ENCODE assay signal across 8 cellular contexts in genomic region chr18:14131914-14132700, GRCh38. TPM values are rescaled to one million over a fixed set of nuclear protein-coding genes. Genes with fewer than 3 reads are reported as not detected.
DNase-seq lines count a peak whose midpoint lies in the region; ATAC-seq and TF ChIP-seq lines count a peak whose summit lies in the region.
"Not testable (repeated sequence)": the region's sequence is repeated elsewhere in the genome, so short reads cannot be mapped to it uniquely, and the experiment has no call there.

Gene ZNF519 (minus strand): TSS chr18:14132435. CDS start chr18:14132277, 158 bp downstream.

- intact Hi-C loops in colonic mucosa (cut with DNase I); left colon (cut with DNase I, micrococcal nuclease): not testable (repeated sequence)

- peak within 1 kb of the TSS; percentile 69 to 80 (median 74) for H3K4me3 ChIP-seq in BLaER1 treated with 17β-estradiol and CSF1 and Interleukin-3, amounts not matched to agents 10 nM and 100 nM
- peak within 1 kb of the TSS; percentile 54 for H3K4me3 ChIP-seq in colonic mucosa

- H3K4me1 ChIP-seq in BLaER1 treated with 17β-estradiol and CSF1 and Interleukin-3, amounts not matched to agents 10 nM and 100 nM = peaks cover 7 to 19% (median 13%) of the 10 kb centered on the region in 10 experiments; a peak in 18 of 20 replicates
- H3K4me1 ChIP-seq in colonic mucosa = not testable (repeated sequence)

- H3K27me3 ChIP-seq in BLaER1 treated with 17β-estradiol and CSF1 and Interleukin-3, amounts not matched to agents 10 nM and 100 nM; colonic mucosa: not testable (repeated sequence)

- DNase-seq in NCI-H526 (lab: John Stamatoyannopoulos, UW) (peak; percentile 92 to 93), colonic mucosa (peak; percentile 94), left colon (peak; percentile 91 to 95)
- peak; percentile 81 to 84 for DNase-seq in activated CD4-positive, alpha-beta T cell treated with anti-CD3 and anti-CD28 coated beads for 4 hours
- peak; percentile 67 to 80 for DNase-seq in stimulated activated CD4-positive, alpha-beta T cell treated with anti-CD3 and anti-CD28 coated beads, Interleukin-1b, Interleukin-23, amount 100 ng/mL, for 4 hours (ENCODE audit: low read depth in 2 of 2)

- not testable (repeated sequence) for H4K20me1 ChIP-seq in BLaER1 treated with 17β-estradiol and CSF1 and Interleukin-3, amounts not matched to agents 10 nM and 100 nM

- H3K36me3 ChIP-seq in BLaER1 treated with 17β-estradiol and CSF1 and Interleukin-3, amounts not matched to agents 10 nM and 100 nM = peaks cover 0 to 26% (median 15%) of the 10 kb centered on the region in 11 experiments; a peak in 17 of 22 replicates
- H3K36me3 ChIP-seq in colonic mucosa = not testable (repeated sequence)

- H3K27ac ChIP-seq in BLaER1 treated with 17β-estradiol and CSF1 and Interleukin-3, amounts not matched to agents 10 nM and 100 nM = peak within 1 kb of the TSS in 10 of 11 experiments; percentile 13 to 85 (median 80); a peak in 19 of 22 replicates
- not testable (repeated sequence) for H3K27ac ChIP-seq in colonic mucosa

- ATAC-seq in GM19328 (IDR thresholded peaks at IDR 0.05; ENCODE audit: unreplicated experiment) (peak; percentile 100), HG03469 (IDR thresholded peaks at IDR 0.05; ENCODE audit: unreplicated experiment) (peak; percentile 100), left colon (peak; percentile 100)

- H3K4me2 ChIP-seq in BLaER1 treated with 17β-estradiol and CSF1 and Interleukin-3, amounts not matched to agents 10 nM and 100 nM = peak within 1 kb of the TSS; percentile 67 to 88 (median 78)

- peak within 1 kb of the TSS; percentile 75 to 87 (median 85) for H3K9ac ChIP-seq in BLaER1 treated with 17β-estradiol and CSF1 and Interleukin-3, amounts not matched to agents 10 nM and 100 nM
- peak within 1 kb of the TSS; percentile 19 to 66 for H3K9ac ChIP-seq in colonic mucosa (ENCODE audit: low read depth in 2 of 2, low read length in 2 of 2)

- not testable (repeated sequence) for TF ChIP-seq CTCF in colonic mucosa (IDR thresholded peaks at IDR 0.05)

- not testable (repeated sequence) for H3K9me3 ChIP-seq in BLaER1 treated with 17β-estradiol and CSF1 and Interleukin-3, amounts not matched to agents 10 nM and 100 nM (replicated peaks in 1 of 11); colonic mucosa

RNA-seq across cellular contexts. Expression of gene ZNF519, which starts in this region (rescaled TPM):
- total RNA-seq in colonic mucosa = 1 to 10 TPM; 2.8 to 8.9 TPM
- total RNA-seq in left colon = 1 to 10 TPM; 2.6 to 4.7 TPM
